Comparison of ENCODE assay signal across 3 cellular contexts in the genomic region with DNA sequence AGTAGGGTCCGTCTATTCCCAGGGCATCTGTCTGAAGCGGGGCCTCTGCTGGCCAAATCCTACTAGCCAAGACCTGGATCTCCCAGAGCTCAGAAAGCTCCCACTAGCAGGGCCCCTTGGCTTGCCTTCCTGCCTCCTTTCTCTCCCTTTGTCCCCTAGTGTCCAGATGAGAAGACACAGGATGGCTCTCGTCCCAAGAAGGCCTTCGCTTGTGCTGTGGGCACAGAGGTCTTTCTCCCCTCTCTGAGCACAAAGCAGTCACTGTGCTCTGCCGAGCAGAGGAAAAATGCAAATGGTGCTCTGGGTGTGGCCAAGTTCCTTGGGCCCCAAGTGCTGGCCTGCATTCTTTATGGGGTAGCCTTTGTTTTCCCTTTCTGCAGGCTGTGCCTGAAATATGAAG.
A peak's percentile ranks its signal among the peaks of the same experiment; 100 is the strongest.
TF ChIP-seq lines count a peak whose summit lies in the region.

No MANE protein-coding gene starts in this region.

TF ChIP-seq in SK-N-SH treated with all-trans-retinoic acid at 6 μM for 48 hours, 23 proteins besides CTCF, POLR2A, EP300 and RAD21:
- TF ChIP-seq OSR1 (CRISPR knock-in tag; IDR thresholded peaks at IDR 0.05) = no peak
- no peak for TF ChIP-seq SNAI2 (CRISPR knock-in tag; IDR thresholded peaks at IDR 0.05)
- TF ChIP-seq, protein P1, sequence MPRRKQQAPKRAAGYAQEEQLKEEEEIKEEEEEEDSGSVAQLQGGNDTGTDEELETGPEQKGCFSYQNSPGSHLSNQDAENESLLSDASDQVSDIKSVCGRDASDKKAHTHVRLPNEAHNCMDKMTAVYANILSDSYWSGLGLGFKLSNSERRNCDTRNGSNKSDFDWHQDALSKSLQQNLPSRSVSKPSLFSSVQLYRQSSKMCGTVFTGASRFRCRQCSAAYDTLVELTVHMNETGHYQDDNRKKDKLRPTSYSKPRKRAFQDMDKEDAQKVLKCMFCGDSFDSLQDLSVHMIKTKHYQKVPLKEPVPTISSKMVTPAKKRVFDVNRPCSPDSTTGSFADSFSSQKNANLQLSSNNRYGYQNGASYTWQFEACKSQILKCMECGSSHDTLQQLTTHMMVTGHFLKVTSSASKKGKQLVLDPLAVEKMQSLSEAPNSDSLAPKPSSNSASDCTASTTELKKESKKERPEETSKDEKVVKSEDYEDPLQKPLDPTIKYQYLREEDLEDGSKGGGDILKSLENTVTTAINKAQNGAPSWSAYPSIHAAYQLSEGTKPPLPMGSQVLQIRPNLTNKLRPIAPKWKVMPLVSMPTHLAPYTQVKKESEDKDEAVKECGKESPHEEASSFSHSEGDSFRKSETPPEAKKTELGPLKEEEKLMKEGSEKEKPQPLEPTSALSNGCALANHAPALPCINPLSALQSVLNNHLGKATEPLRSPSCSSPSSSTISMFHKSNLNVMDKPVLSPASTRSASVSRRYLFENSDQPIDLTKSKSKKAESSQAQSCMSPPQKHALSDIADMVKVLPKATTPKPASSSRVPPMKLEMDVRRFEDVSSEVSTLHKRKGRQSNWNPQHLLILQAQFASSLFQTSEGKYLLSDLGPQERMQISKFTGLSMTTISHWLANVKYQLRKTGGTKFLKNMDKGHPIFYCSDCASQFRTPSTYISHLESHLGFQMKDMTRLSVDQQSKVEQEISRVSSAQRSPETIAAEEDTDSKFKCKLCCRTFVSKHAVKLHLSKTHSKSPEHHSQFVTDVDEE (CRISPR knock-in tag; IDR thresholded peaks at IDR 0.05) = no peak
- TF ChIP-seq ARNTL (CRISPR knock-in tag; IDR thresholded peaks at IDR 0.05; ENCODE audit: borderline replicate concordance, low read depth) = no peak
- no peak for TF ChIP-seq CSRNP3 (CRISPR knock-in tag; IDR thresholded peaks at IDR 0.05)
- TF ChIP-seq BACH2 (CRISPR knock-in tag; IDR thresholded peaks at IDR 0.05; ENCODE audit: borderline replicate concordance) = no peak
- TF ChIP-seq PATZ1 (CRISPR knock-in tag; IDR thresholded peaks at IDR 0.05; ENCODE audit: borderline replicate concordance) = no peak
- no peak for TF ChIP-seq TOX (CRISPR knock-in tag; IDR thresholded peaks at IDR 0.05; ENCODE audit: borderline replicate concordance)
- no peak for TF ChIP-seq CSDC2 (CRISPR knock-in tag; IDR thresholded peaks at IDR 0.05)
- TF ChIP-seq ZC3H10 (CRISPR knock-in tag; IDR thresholded peaks at IDR 0.05) = no peak
- no peak for TF ChIP-seq ISL1 (CRISPR knock-in tag; IDR thresholded peaks at IDR 0.05)
- TF ChIP-seq ZFP3 (CRISPR knock-in tag; IDR thresholded peaks at IDR 0.05) = no peak

TF ChIP-seq in SK-N-SH, 30 proteins besides CTCF, POLR2A, EP300 and RAD21 (continues in another document):
- TF ChIP-seq FOXM1 (IDR thresholded peaks at IDR 0.05; ENCODE audit: low read depth) (no peak), IRF3 (IDR thresholded peaks at IDR 0.05; ENCODE audit: low read depth, low read length) (no peak), TEAD4 (IDR thresholded peaks at IDR 0.05; ENCODE audit: borderline replicate concordance, insufficient read depth) (no peak), YY1 (IDR thresholded peaks at IDR 0.05; ENCODE audit: low read depth) (no peak), TAF1 (IDR thresholded peaks at IDR 0.05; ENCODE audit: borderline replicate concordance, low read depth, low read length) (no peak), EZH2phosphoT487 (IDR thresholded peaks at IDR 0.05; ENCODE audit: borderline replicate concordance, low read depth) (no peak), MAX (IDR thresholded peaks at IDR 0.05; ENCODE audit: low read depth) (no peak), REST (IDR thresholded peaks at IDR 0.05; ENCODE audit: low read depth, low read length) (no peak), CHD2 (IDR thresholded peaks at IDR 0.05; ENCODE audit: low read length, partially characterized antibody) (no peak), SIN3A (IDR thresholded peaks at IDR 0.05; ENCODE audit: borderline replicate concordance, low read depth, low read length) (no peak), NFIC (IDR thresholded peaks at IDR 0.05; ENCODE audit: borderline replicate concordance) (no peak), FOSL2 (IDR thresholded peaks at IDR 0.05; ENCODE audit: borderline replicate concordance, low read depth) (no peak), ELF1 (IDR thresholded peaks at IDR 0.05) (no peak)
- TF ChIP-seq, protein P2, sequence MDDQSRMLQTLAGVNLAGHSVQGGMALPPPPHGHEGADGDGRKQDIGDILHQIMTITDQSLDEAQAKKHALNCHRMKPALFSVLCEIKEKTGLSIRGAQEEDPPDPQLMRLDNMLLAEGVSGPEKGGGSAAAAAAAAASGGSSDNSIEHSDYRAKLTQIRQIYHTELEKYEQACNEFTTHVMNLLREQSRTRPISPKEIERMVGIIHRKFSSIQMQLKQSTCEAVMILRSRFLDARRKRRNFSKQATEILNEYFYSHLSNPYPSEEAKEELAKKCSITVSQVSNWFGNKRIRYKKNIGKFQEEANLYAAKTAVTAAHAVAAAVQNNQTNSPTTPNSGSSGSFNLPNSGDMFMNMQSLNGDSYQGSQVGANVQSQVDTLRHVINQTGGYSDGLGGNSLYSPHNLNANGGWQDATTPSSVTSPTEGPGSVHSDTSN (IDR thresholded peaks at IDR 0.05) = no peak
- TF ChIP-seq, protein P3, sequence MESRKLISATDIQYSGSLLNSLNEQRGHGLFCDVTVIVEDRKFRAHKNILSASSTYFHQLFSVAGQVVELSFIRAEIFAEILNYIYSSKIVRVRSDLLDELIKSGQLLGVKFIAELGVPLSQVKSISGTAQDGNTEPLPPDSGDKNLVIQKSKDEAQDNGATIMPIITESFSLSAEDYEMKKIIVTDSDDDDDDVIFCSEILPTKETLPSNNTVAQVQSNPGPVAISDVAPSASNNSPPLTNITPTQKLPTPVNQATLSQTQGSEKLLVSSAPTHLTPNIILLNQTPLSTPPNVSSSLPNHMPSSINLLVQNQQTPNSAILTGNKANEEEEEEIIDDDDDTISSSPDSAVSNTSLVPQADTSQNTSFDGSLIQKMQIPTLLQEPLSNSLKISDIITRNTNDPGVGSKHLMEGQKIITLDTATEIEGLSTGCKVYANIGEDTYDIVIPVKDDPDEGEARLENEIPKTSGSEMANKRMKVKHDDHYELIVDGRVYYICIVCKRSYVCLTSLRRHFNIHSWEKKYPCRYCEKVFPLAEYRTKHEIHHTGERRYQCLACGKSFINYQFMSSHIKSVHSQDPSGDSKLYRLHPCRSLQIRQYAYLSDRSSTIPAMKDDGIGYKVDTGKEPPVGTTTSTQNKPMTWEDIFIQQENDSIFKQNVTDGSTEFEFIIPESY (IDR thresholded peaks at IDR 0.05; ENCODE audit: borderline replicate concordance, low read depth) = no peak

TF ChIP-seq in H1, 55 proteins besides CTCF, POLR2A, EP300 and RAD21:
- TF ChIP-seq EZH2 (IDR thresholded peaks at IDR 0.05; ENCODE audit: low read depth, low read length, severe bottlenecking) (no peak), TAF1 (IDR thresholded peaks at IDR 0.05; ENCODE audit: low read depth, low read length) (0 out of 2 replicates have a peak, but pooled peaks have one; percentile 42)
